Comparison of ENCODE assay signal across 1 cellular context in genomic region chr22:20432244-20432686, GRCh38.
TF ChIP-seq lines count a peak whose summit lies in the region.

No MANE protein-coding gene starts in this region.

TF ChIP-seq in K562, 482 proteins besides CTCF, POLR2A, EP300 and RAD21 (continues in another document):
- TF ChIP-seq ZFP30 (CRISPR knock-in tag; IDR thresholded peaks at IDR 0.05; ENCODE audit: borderline replicate concordance) (no peak), IRF2 (CRISPR knock-in tag; IDR thresholded peaks at IDR 0.05) (0 out of 2 replicates have a peak, but pooled peaks have one; percentile 12), SREBF1 (IDR thresholded peaks at IDR 0.05; ENCODE audit: borderline replicate concordance, low read depth, low read length) (0 out of 2 replicates have a peak, but pooled peaks have one; percentile 13), CEBPB (tag; IDR thresholded peaks at IDR 0.05) (no peak), ERF (CRISPR knock-in tag; IDR thresholded peaks at IDR 0.05) (no peak), SRSF7 (optimal IDR thresholded peaks at IDR 0.05; ENCODE audit: low read depth, low read length) (no peak), MEF2D (tag; conservative IDR thresholded peaks at IDR 0.05; ENCODE audit: low read depth) (no peak), ZNF778 (CRISPR knock-in tag; IDR thresholded peaks at IDR 0.05) (no peak), ZNF407 (IDR thresholded peaks at IDR 0.05; ENCODE audit: low read depth) (no peak), MCM2 (IDR thresholded peaks at IDR 0.05; ENCODE audit: low read depth) (no peak), KDM5B (IDR thresholded peaks at IDR 0.05; ENCODE audit: insufficient replicate concordance, low read depth, low read length) (peak; percentile 41), ILF3 (IDR thresholded peaks at IDR 0.05; ENCODE audit: borderline replicate concordance) (no peak), ZBTB7A (IDR thresholded peaks at IDR 0.05; ENCODE audit: borderline replicate concordance, control insufficient read depth, low read depth, low read length) (0 out of 2 replicates have a peak, but pooled peaks have one; percentile 20), YY1 (IDR thresholded peaks at IDR 0.05; ENCODE audit: borderline replicate concordance in 1 of 3, control insufficient read depth in 1 of 3, extremely low read depth in 1 of 3, insufficient read depth in 3 of 3, insufficient read length in 1 of 3, insufficient replicate concordance in 2 of 3, low read depth in 1 of 3, low read length in 2 of 3) (no peak), GTF2A2 (tag; IDR thresholded peaks at IDR 0.05) (no peak), MAFF (IDR thresholded peaks at IDR 0.05; ENCODE audit: low read length) (no peak), NBN (IDR thresholded peaks at IDR 0.05; ENCODE audit: low read depth) (no peak), SIX5 (IDR thresholded peaks at IDR 0.05; ENCODE audit: borderline replicate concordance in 1 of 2, insufficient read depth in 1 of 2, low read depth in 1 of 2, low read length in 2 of 2) (0 out of 4 replicates have a peak, but pooled peaks of 1 of the 2 experiments have one; percentile 11), PRPF4 (IDR thresholded peaks at IDR 0.05; ENCODE audit: insufficient read depth, low read depth, low read length, poor library complexity, severe bottlenecking) (no peak), TCF7L2 (IDR thresholded peaks at IDR 0.05; ENCODE audit: low read depth, low read length) (no peak), ZNF583 (CRISPR knock-in tag; IDR thresholded peaks at IDR 0.05) (no peak), HOXB6 (CRISPR knock-in tag; IDR thresholded peaks at IDR 0.05; ENCODE audit: borderline replicate concordance) (no peak), ZC3H4 (CRISPR knock-in tag; IDR thresholded peaks at IDR 0.05; ENCODE audit: borderline replicate concordance) (no peak), ZNF766 (CRISPR knock-in tag; conservative IDR thresholded peaks at IDR 0.05) (no peak), CAMTA2 (CRISPR knock-in tag; conservative IDR thresholded peaks at IDR 0.05) (no peak), PTBP1 (IDR thresholded peaks at IDR 0.05; ENCODE audit: low read depth, low read length) (no peak), NFIC (IDR thresholded peaks at IDR 0.05) (no peak), SIRT6 (IDR thresholded peaks at IDR 0.05; ENCODE audit: low read depth, low read length) (no peak), CCAR2 (IDR thresholded peaks at IDR 0.05; ENCODE audit: low read depth, low read length) (no peak), CTBP1 (IDR thresholded peaks at IDR 0.05; ENCODE audit: borderline replicate concordance) (no peak), ZBTB1 (CRISPR knock-in tag; IDR thresholded peaks at IDR 0.05; ENCODE audit: borderline replicate concordance, low read depth) (no peak), RB1 (IDR thresholded peaks at IDR 0.05; ENCODE audit: low read depth) (no peak), E2F3 (CRISPR knock-in tag; IDR thresholded peaks at IDR 0.05) (0 out of 2 replicates have a peak, but pooled peaks have one; percentile 7), ETS1 (conservative IDR thresholded peaks at IDR 0.05; ENCODE audit: control insufficient read depth, low read depth, low read length) (no peak), RHOXF2B (CRISPR knock-in tag; conservative IDR thresholded peaks at IDR 0.05) (no peak), ZNF140 (CRISPR knock-in tag; IDR thresholded peaks at IDR 0.05) (no peak), ZBTB11 (CRISPR knock-in tag; IDR thresholded peaks at IDR 0.05) (0 out of 6 replicates have a peak, but pooled peaks of 1 of the 3 experiments have one; percentile 23), SREBF2 (CRISPR knock-in tag; IDR thresholded peaks at IDR 0.05) (no peak), ZBED1 (IDR thresholded peaks at IDR 0.05) (no peak), PRMT5 (CRISPR knock-in tag; IDR thresholded peaks at IDR 0.05) (no peak), IRF9 (tag; IDR thresholded peaks at IDR 0.05) (no peak), RFX7 (CRISPR knock-in tag; IDR thresholded peaks at IDR 0.05) (no peak), ZBTB26 (CRISPR knock-in tag; IDR thresholded peaks at IDR 0.05) (no peak)
- TF ChIP-seq, protein P1, sequence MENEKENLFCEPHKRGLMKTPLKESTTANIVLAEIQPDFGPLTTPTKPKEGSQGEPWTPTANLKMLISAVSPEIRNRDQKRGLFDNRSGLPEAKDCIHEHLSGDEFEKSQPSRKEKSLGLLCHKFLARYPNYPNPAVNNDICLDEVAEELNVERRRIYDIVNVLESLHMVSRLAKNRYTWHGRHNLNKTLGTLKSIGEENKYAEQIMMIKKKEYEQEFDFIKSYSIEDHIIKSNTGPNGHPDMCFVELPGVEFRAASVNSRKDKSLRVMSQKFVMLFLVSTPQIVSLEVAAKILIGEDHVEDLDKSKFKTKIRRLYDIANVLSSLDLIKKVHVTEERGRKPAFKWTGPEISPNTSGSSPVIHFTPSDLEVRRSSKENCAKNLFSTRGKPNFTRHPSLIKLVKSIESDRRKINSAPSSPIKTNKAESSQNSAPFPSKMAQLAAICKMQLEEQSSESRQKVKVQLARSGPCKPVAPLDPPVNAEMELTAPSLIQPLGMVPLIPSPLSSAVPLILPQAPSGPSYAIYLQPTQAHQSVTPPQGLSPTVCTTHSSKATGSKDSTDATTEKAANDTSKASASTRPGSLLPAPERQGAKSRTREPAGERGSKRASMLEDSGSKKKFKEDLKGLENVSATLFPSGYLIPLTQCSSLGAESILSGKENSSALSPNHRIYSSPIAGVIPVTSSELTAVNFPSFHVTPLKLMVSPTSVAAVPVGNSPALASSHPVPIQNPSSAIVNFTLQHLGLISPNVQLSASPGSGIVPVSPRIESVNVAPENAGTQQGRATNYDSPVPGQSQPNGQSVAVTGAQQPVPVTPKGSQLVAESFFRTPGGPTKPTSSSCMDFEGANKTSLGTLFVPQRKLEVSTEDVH (IDR thresholded peaks at IDR 0.05; ENCODE audit: low read depth, partially characterized antibody), result no peak
- TF ChIP-seq, protein P2, sequence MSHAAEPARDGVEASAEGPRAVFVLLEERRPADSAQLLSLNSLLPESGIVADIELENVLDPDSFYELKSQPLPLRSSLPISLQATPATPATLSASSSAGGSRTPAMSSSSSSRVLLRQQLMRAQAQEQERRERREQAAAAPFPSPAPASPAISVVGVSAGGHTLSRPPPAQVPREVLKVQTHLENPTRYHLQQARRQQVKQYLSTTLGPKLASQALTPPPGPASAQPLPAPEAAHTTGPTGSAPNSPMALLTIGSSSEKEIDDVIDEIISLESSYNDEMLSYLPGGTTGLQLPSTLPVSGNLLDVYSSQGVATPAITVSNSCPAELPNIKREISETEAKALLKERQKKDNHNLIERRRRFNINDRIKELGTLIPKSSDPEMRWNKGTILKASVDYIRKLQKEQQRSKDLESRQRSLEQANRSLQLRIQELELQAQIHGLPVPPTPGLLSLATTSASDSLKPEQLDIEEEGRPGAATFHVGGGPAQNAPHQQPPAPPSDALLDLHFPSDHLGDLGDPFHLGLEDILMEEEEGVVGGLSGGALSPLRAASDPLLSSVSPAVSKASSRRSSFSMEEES (CRISPR knock-in tag; IDR thresholded peaks at IDR 0.05), result peak; percentile 85
